14 cellular contexts compared by ENCODE assay signal in genomic region chr15:33655488-33655887, GRCh38.
"Had no signal": no experiment of that assay in that cellular context is flagged by ENCODE, and none has a peak within 500 bp of the region (broad histone marks: within the 10 kb centered on the region; RNA-seq: fewer than 3 reads in every experiment).

No MANE protein-coding gene starts in this region.

- H3K27ac ChIP-seq: HL-60 had no signal

- H3K9ac ChIP-seq: SK-N-SH had no signal

- DNase-seq: NCI-H1048, NCI-H1105, NCI-H1417, NCI-H1436 treated with DMSO at 0.1 percent for 48 hours, NCI-H1694, NCI-H187 treated with DMSO at 0.1 percent for 48 hours, NCI-H2029 treated with DMSO at 0.1 percent for 48 hours, NCI-H2227 treated with DMSO at 0.1 percent for 48 hours, NCI-H526 treated with DMSO at 0.1 percent for 48 hours, NCI-H748 treated with DMSO at 0.1 percent for 48 hours, RPMI8226, SHP77, SK-N-SH had no signal

- H3K4me2 ChIP-seq: SK-N-SH had no signal

- H3K9me3 ChIP-seq: SK-N-SH had no signal
